ENCODE assay signal across 18 cellular contexts in the genomic region with DNA sequence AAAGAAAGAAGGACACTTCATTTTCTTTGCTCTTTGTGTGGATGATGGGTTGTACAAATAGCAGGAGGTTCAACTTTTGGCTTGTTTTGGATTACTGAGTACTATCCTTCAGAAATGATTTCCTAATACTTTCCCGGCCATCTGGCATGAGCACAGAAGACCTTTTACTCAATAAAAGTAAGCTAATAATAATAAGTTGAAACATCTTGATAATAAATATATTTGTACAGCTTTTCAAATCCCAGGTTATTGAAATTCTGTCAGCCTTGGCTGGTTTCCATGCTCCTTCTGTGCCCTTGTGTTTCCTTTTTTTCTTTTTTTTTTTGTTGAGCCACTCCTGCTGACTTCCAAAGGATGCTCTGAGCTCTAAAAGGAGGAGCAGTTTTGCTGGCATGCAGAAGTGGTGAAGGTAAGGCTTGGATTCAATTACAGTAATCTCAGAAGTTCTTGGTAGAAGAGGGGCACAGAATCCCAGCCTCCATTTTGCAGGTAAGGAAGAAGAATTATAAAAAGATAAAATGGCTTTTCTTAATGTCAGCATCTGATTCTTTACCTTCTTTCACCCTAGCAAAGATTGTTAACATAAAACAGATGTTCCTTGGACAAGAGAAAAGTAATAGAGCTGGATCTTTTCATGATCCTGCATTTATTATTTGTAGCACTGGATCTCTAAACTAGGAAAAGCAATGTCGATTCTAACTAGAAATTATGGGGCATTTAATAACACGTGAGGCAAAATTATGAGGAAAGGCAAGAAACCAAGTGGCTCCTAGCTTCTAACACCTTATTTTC. TPM values are rescaled to one million over a fixed set of nuclear protein-coding genes. Genes with fewer than 3 reads are reported as not detected.
"Had no signal": no experiment of that assay in that cellular context is flagged by ENCODE, and none has a peak within 500 bp of the region (broad histone marks: within the 10 kb centered on the region; RNA-seq: fewer than 3 reads in every experiment).

No MANE protein-coding gene starts in this region.

- ATAC-seq: activated CD4-positive, alpha-beta T cell treated with anti-CD3 and anti-CD28 coated beads for 36 hours; activated CD8-positive, alpha-beta memory T cell treated with anti-CD3 and anti-CD28 coated beads, Interleukin-2, amount 10 ng/mL, durations not matched to agents 7 days and 5 days; esophagus mucosa; foreskin keratinocyte; left ventricle myocardium superior; natural killer cell treated with Interleukin-12 subunit alpha and Interleukin-12 subunit beta and Interleukin-15 and Interleukin-18, amount 100 ng/mL, for 72 hours had no signal

- DNase-seq: activated CD4-positive, alpha-beta memory T cell treated with anti-CD3 and anti-CD28 coated beads for 36 hours; activated CD4-positive, alpha-beta T cell treated with anti-CD3 and anti-CD28 coated beads for 36 hours; activated CD8-positive, alpha-beta memory T cell treated with anti-CD3 and anti-CD28 coated beads, Interleukin-2, amount 10 ng/mL, durations not matched to agents 7 days and 5 days; activated effector memory CD4-positive, alpha-beta T cell treated with Interleukin-2 at 50 U/mL for 16 hours; activated naive CD4-positive, alpha-beta T cell treated with anti-CD3 and anti-CD28 coated beads, Interleukin-2, amount 50 U/mL, for 16 hours; activated T-cell treated with anti-CD3 and anti-CD28 coated beads, Interleukin-2, amount 50 U/mL, for 1 hour; foreskin keratinocyte; left ventricle myocardium superior; nucleus accumbens; small intestine; stimulated activated CD4-positive, alpha-beta T cell treated with anti-CD3 and anti-CD28 coated beads, Interleukin-4, amount 100 ng/mL, for 4 hours; stimulated activated CD8-positive, alpha-beta memory T cell treated with anti-CD3 and anti-CD28 coated beads, Interleukin-4, amount 100 ng/mL, for 48 hours; stimulated activated naive CD4-positive, alpha-beta T cell treated with Interleukin-2 at 50 U/mL for 16 hours; transverse colon had no signal

- H3K4me3 ChIP-seq: cardiac muscle cell, transverse colon, vagina had no signal

RNA-seq across cellular contexts. Expression of gene REPS2, which starts 31.9 kb away (rescaled TPM):
- total RNA-seq: activated CD4-positive, alpha-beta memory T cell treated with anti-CD3 and anti-CD28 coated beads for 36 hours; activated CD4-positive, alpha-beta T cell treated with anti-CD3 and anti-CD28 coated beads for 36 hours; activated CD8-positive, alpha-beta memory T cell treated with anti-CD3 and anti-CD28 coated beads, Interleukin-2, amount 10 ng/mL, durations not matched to agents 7 days and 5 days had no signal
